In the genomic region with DNA sequence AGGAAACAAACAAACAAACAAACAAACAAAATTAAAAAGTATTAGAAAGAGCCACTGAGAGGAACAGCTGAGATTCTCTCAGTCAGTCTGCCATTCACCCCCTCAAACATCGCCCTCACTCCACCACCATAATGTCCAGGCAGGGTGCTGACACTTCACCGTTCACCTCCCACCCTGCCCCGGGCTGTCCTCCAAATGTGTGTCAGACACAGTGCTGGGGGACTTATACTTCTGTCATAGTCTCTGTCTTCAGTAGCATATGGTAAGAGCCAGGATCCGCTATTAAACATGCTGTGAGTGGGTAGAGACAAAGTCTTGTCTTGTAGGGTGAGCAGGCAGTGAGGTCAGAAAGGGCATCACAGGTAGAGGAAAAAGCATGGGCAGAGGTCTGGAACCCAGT, we compare ENCODE assay signal across 29 cellular contexts. TPM values are rescaled to one million over a fixed set of nuclear protein-coding genes. Genes with fewer than 3 reads are reported as not detected.
DNase-seq lines count a peak whose midpoint lies in the region; TF ChIP-seq lines count a peak whose summit lies in the region.
"Had no signal": no experiment of that assay in that cellular context is flagged by ENCODE, and none has a peak within 500 bp of the region (broad histone marks: within the 10 kb centered on the region; RNA-seq: fewer than 3 reads in every experiment).

No MANE protein-coding gene starts in this region.

- H3K4me1 ChIP-seq in Caco-2 (peaks cover 66% of the 10 kb centered on the region), HUES6 (ENCODE audit: control insufficient read depth, insufficient read depth, low read length) (peaks cover 27% of the 10 kb centered on the region; the same call in 1 of the 2 replicates), ectodermal cell (ENCODE audit: control insufficient read depth, insufficient read depth, low read length) (peaks cover 31% of the 10 kb centered on the region)
- H3K4me1 ChIP-seq: prostate gland had no signal

- H3K4me1 Mint-ChIP-seq in Caco-2 (ENCODE audit: low read depth, unreplicated experiment) (peaks cover 78% of the 10 kb centered on the region), nephron progenitor cell (peaks cover 71% of the 10 kb centered on the region), immature natural killer cell (no peaks in the 10 kb centered on the region)

- peak overlapping the region; percentile 38; the same call in 1 of the 2 replicates for H3K27ac ChIP-seq in HUES6 (ENCODE audit: low read depth, low read length)
- peak overlapping the region; percentile 33 for H3K27ac ChIP-seq in ectodermal cell (ENCODE audit: insufficient read depth, low read depth, low read length, poor library complexity, severe bottlenecking)
- H3K27ac ChIP-seq: HL-60, neutrophil, prostate gland, SJCRH30, tibial nerve had no signal

- no TSS peak for BruUV-seq in Caco-2 (replicated peaks; lab: Mats Ljungman, UMichigan)

- no peak for TF ChIP-seq CTCF in Caco-2 (IDR thresholded peaks at IDR 0.05; ENCODE audit: insufficient read depth in 1 of 2, low read depth in 1 of 2, low read length in 1 of 2, severe bottlenecking in 1 of 2, unreplicated experiment in 1 of 2)
- no peak for TF ChIP-seq CTCF in nephron progenitor cell (IDR thresholded peaks at IDR 0.05)

- DNase-seq in Caco-2: peak in 1 of 2 experiments; percentile 45
- no peak for DNase-seq in nephron progenitor cell
- DNase-seq in medulla oblongata (ENCODE audit: extremely low spot score): no peak
- DNase-seq in immature natural killer cell: no peak
- no peak for DNase-seq in T1000 (lab: John Stamatoyannopoulos, UW)
- no peak for DNase-seq in germinal center (ENCODE audit: low spot score)
- DNase-seq: activated CD4-positive, alpha-beta T cell treated with anti-CD3 and anti-CD28 coated beads, Interleukin-2, amount 50 U/mL, for 4 hours; activated naive CD4-positive, alpha-beta T cell treated with anti-CD3 and anti-CD28 coated beads for 36 hours; activated T-cell treated with anti-CD3 and anti-CD28 coated beads, Interleukin-2, amount 50 U/mL, for 72 hours; CD8-positive, alpha-beta T cell; cerebellar nuclear complex; foreskin melanocyte; H7; NCI-H1048; NCI-H1694; NCI-H446; NCI-H774; RPMI8226; stimulated activated CD4-positive, alpha-beta T cell treated with anti-CD3 and anti-CD28 coated beads, Interleukin-4, amount 100 ng/mL, for 24 hours; T-helper 1 cell had no signal

- intact Hi-C loops in Caco-2 (cut with micrococcal nuclease; ENCODE audit: unreplicated experiment): loop anchor here (2.0 kb wide), 2 partner anchors 14 to 30 kb away; no protein-coding TSS in a partner anchor

- no peaks in the 10 kb centered on the region for H3K27me3 ChIP-seq in Caco-2 (replicated peaks; ENCODE audit: control insufficient read depth, insufficient read depth, low read length)
- no peaks in the 10 kb centered on the region for H3K27me3 ChIP-seq in HUES6 (ENCODE audit: control insufficient read depth, insufficient read depth, low read length)
- no peaks in the 10 kb centered on the region for H3K27me3 ChIP-seq in ectodermal cell (ENCODE audit: control insufficient read depth, insufficient read depth, low read length, poor library complexity, severe bottlenecking)
- H3K27me3 ChIP-seq: SJCRH30 had no signal

- H3K36me3 Mint-ChIP-seq in Caco-2 (ENCODE audit: insufficient read depth, unreplicated experiment) (peaks cover 30% of the 10 kb centered on the region), nephron progenitor cell (ENCODE audit: low read depth) (no peaks in the 10 kb centered on the region), immature natural killer cell (no peaks in the 10 kb centered on the region)
- H3K36me3 Mint-ChIP-seq: brain; CD8-positive, alpha-beta T cell had no signal

- no peaks in the 10 kb centered on the region for H3K9me3 Mint-ChIP-seq in Caco-2 (ENCODE audit: unreplicated experiment)
- H3K9me3 Mint-ChIP-seq in nephron progenitor cell: no peaks in the 10 kb centered on the region
- peaks cover 0 to 1% (median 0%) of the 10 kb centered on the region in 6 donors for H3K9me3 Mint-ChIP-seq in immature natural killer cell
- H3K9me3 Mint-ChIP-seq: activated naive CD4-positive, alpha-beta T cell treated with anti-CD3 and anti-CD28 coated beads for 36 hours; activated T-cell treated with anti-CD3 and anti-CD28 coated beads, Interleukin-2, amount 50 U/mL, for 72 hours; brain; CD8-positive, alpha-beta T cell had no signal

- no peaks in the 10 kb centered on the region for H3K9me3 ChIP-seq in Caco-2
- no peaks in the 10 kb centered on the region for H3K9me3 ChIP-seq in HUES6 (ENCODE audit: control insufficient read depth, insufficient read depth, low read depth, low read length)
- H3K9me3 ChIP-seq in ectodermal cell (ENCODE audit: control insufficient read depth, low read length): no peaks in the 10 kb centered on the region
- H3K9me3 ChIP-seq: neutrophil, prostate gland, SJCRH30, tibial nerve had no signal

- H3K9ac ChIP-seq in HUES6 (ENCODE audit: low read length): peak overlapping the region; percentile 62

- H3K27ac Mint-ChIP-seq in Caco-2 (ENCODE audit: unreplicated experiment) (peak overlapping the region; percentile 83), nephron progenitor cell (peak overlapping the region; percentile 23), immature natural killer cell (no peak overlapping the region)
- H3K27ac Mint-ChIP-seq: activated naive CD4-positive, alpha-beta T cell treated with anti-CD3 and anti-CD28 coated beads for 36 hours; activated T-cell treated with anti-CD3 and anti-CD28 coated beads, Interleukin-2, amount 50 U/mL, for 72 hours; CD8-positive, alpha-beta T cell had no signal

- peak overlapping the region; percentile 61 for H3K4me3 Mint-ChIP-seq in Caco-2 (ENCODE audit: unreplicated experiment)
- no peak overlapping the region for H3K4me3 Mint-ChIP-seq in nephron progenitor cell
- no peak overlapping the region for H3K4me3 Mint-ChIP-seq in immature natural killer cell
- H3K4me3 Mint-ChIP-seq: activated naive CD4-positive, alpha-beta T cell treated with anti-CD3 and anti-CD28 coated beads for 36 hours; activated T-cell treated with anti-CD3 and anti-CD28 coated beads, Interleukin-2, amount 50 U/mL, for 72 hours; brain; CD8-positive, alpha-beta T cell had no signal

- CTCF ChIA-PET in Caco-2 (lab: Charles Lee): interaction anchor here (0.6 to 1.6 kb wide), 5 partner anchors 28 to 92 kb away, joined by 3 to 8 read pairs (median 4); a partner anchor contains a TSS

- H3K27me3 Mint-ChIP-seq in Caco-2 (ENCODE audit: insufficient read depth, unreplicated experiment): no peaks in the 10 kb centered on the region
- peaks cover 16% of the 10 kb centered on the region for H3K27me3 Mint-ChIP-seq in nephron progenitor cell (ENCODE audit: low read depth, poor library complexity)
- peaks cover 7 to 21% (median 11%) of the 10 kb centered on the region in 3 donors for H3K27me3 Mint-ChIP-seq in immature natural killer cell (ENCODE audit: low read depth in 3 of 3)

- 91 to 96% methylated on average over 4 of the region's 4 CpGs for WGBS in ectodermal cell, 2 experiments

- H3K36me3 ChIP-seq in Caco-2 (ENCODE audit: control insufficient read depth, insufficient read depth, low read length) (no peaks in the 10 kb centered on the region; the same call in 1 of the 2 replicates), HUES6 (ENCODE audit: control insufficient read depth, insufficient read depth, low read length) (no peaks in the 10 kb centered on the region), ectodermal cell (ENCODE audit: control insufficient read depth, insufficient read depth, low read length) (no peaks in the 10 kb centered on the region)
- H3K36me3 ChIP-seq: neutrophil, prostate gland, SJCRH30, tibial nerve had no signal

- H3K4me3 ChIP-seq in Caco-2 (ENCODE audit: low read depth, low read length): no peak overlapping the region
- no peak overlapping the region; the same call in 1 of the 2 replicates for H3K4me3 ChIP-seq in HUES6 (ENCODE audit: low read depth, low read length)
- no peak overlapping the region for H3K4me3 ChIP-seq in ectodermal cell (ENCODE audit: insufficient read depth, low read depth, low read length)
- H3K4me3 ChIP-seq: GM12878, prostate gland, SJCRH30, tibial nerve had no signal

- POLR2A ChIA-PET in Caco-2 (lab: Charles Lee): interaction anchor here (0.6 to 2.4 kb wide), 8 partner anchors 23 to 87 kb away, joined by 3 to 16 read pairs (median 4); a partner anchor contains a TSS

RNA-seq across cellular contexts. Expression of a gene that starts 28.3 kb away (rescaled TPM):
- total RNA-seq in Caco-2 (2022): 2,564 and 2,674 TPM in 2 replicates
- polyA plus RNA-seq in ectodermal cell (2013, experiment 1 of 4): 114 TPM
- polyA plus RNA-seq in ectodermal cell (2013, experiment 2 of 4): 106 TPM
- polyA plus RNA-seq in ectodermal cell (2013, experiment 3 of 4): 93.6 TPM
- polyA plus RNA-seq in ectodermal cell (2013, experiment 4 of 4): 91.2 TPM
- polyA plus RNA-seq in immature natural killer cell: under 1 TPM in 1 of 3 donors, not detected in 2; 0.60 TPM

RNA-seq across cellular contexts. Expression of a gene that starts 29.1 kb away (rescaled TPM):
- 445 and 452 TPM in 2 replicates for total RNA-seq in Caco-2 (2022)
- 553 TPM for polyA plus RNA-seq in ectodermal cell (2013, experiment 1 of 4)
- 549 TPM for polyA plus RNA-seq in ectodermal cell (2013, experiment 2 of 4)
- 416 TPM for polyA plus RNA-seq in ectodermal cell (2013, experiment 3 of 4)
- polyA plus RNA-seq in ectodermal cell (2013, experiment 4 of 4): 457 TPM
- 10 to 100 TPM; 57.2 to 83.4 (median 69.2) TPM for polyA plus RNA-seq in immature natural killer cell

Comparison
In these comparisons a context has a peak if more than half of its experiments do, and no peak if none do; other contexts are left out.
1. H3K27ac Mint-ChIP-seq: peak in Caco-2 (single experiment) and nephron progenitor cell (single experiment); none in immature natural killer cell (0 of 6).